In genomic region chr2:61566566-61566965, GRCh38 we compare ENCODE assay signal across 21 cellular contexts.
"Had no signal": no experiment of that assay in that cellular context is flagged by ENCODE, and none has a peak within 500 bp of the region (broad histone marks: within the 10 kb centered on the region; RNA-seq: fewer than 3 reads in every experiment).

No MANE protein-coding gene starts in this region.

- H3K9me3 ChIP-seq: ovary, right lobe of liver, stomach, tibial artery had no signal

- H3K4me2 ChIP-seq: smooth muscle cell had no signal

- H3K27me3 ChIP-seq: dorsolateral prefrontal cortex, ovary, right lobe of liver, stomach, tibial artery had no signal

- H3K4me3 ChIP-seq: coronary artery, dorsolateral prefrontal cortex, lung, ovary, right lobe of liver, smooth muscle cell, stomach, tibial artery had no signal

- H3K27ac ChIP-seq: coronary artery, dorsolateral prefrontal cortex, epithelial cell of prostate, ovary, right lobe of liver, stomach, tibial artery had no signal

- H3K36me3 ChIP-seq: ovary, right lobe of liver, stomach, tibial artery had no signal

- ATAC-seq: esophagus mucosa; left lobe of liver; natural killer cell; right lobe of liver; stimulated activated effector memory CD8-positive, alpha-beta T cell treated with anti-CD3 and anti-CD28 coated beads, Interleukin-12 subunit alpha, Interleukin-12 subunit beta, amount 100 ng/mL, for 72 hours had no signal

- H3K4me1 ChIP-seq: right lobe of liver, stomach, tibial artery had no signal

- DNase-seq: central memory CD4-positive, alpha-beta T cell; dorsolateral prefrontal cortex; effector CD4-positive, alpha-beta T cell; kidney; natural killer cell; occipital lobe; ovary; right lobe of liver; stimulated activated CD4-positive, alpha-beta T cell treated with anti-CD3 and anti-CD28 coated beads, Interleukin-12 subunit alpha, Interleukin-12 subunit beta, amount 100 ng/mL, for 4 hours; stimulated activated CD4-positive, alpha-beta T cell treated with anti-CD3 and anti-CD28 coated beads, Interleukin-1b, Interleukin-23, amount 100 ng/mL, for 48 hours; stimulated activated CD4-positive, alpha-beta T cell treated with anti-CD3 and anti-CD28 coated beads, Interleukin-4, amount 100 ng/mL, for 1 hour; stimulated activated naive CD4-positive, alpha-beta T cell treated with Interleukin-2 at 50 U/mL for 16 hours; stomach; tibial artery had no signal
